In genomic region chr5:160327829-160328228, GRCh38 we compare ENCODE assay signal across 17 cellular contexts. TPM values are rescaled to one million over a fixed set of nuclear protein-coding genes. Genes with fewer than 3 reads are reported as not detected.
"Had no signal": no experiment of that assay in that cellular context is flagged by ENCODE, and none has a peak within 500 bp of the region (broad histone marks: within the 10 kb centered on the region; RNA-seq: fewer than 3 reads in every experiment).

No MANE protein-coding gene starts in this region.

- H3K36me3 ChIP-seq: neutrophil had no signal

- DNase-seq: dorsolateral prefrontal cortex; effector CD8-positive, alpha-beta T cell; foreskin melanocyte; head of caudate nucleus; hippocampal formation; kidney glomerular epithelial cell; mammary epithelial cell; naive thymus-derived CD4-positive, alpha-beta T cell; nephron progenitor cell; small intestine; stimulated activated CD4-positive, alpha-beta T cell treated with anti-CD3 and anti-CD28 coated beads, Interleukin-12 subunit alpha, Interleukin-12 subunit beta, amount 100 ng/mL, for 4 hours; stimulated activated naive CD4-positive, alpha-beta T cell treated with Interleukin-2 at 50 U/mL for 16 hours; trophoblast cell had no signal

- H3K4me3 Mint-ChIP-seq: naive thymus-derived CD4-positive, alpha-beta T cell; nephron progenitor cell had no signal

- H3K27me3 ChIP-seq: dorsolateral prefrontal cortex had no signal

- H3K27ac ChIP-seq: coronary artery, dorsolateral prefrontal cortex, neutrophil had no signal

- H3K4me3 ChIP-seq: coronary artery, dorsolateral prefrontal cortex had no signal

- ATAC-seq: left lobe of liver; naive thymus-derived CD4-positive, alpha-beta T cell; sciatic nerve had no signal

- H3K27ac Mint-ChIP-seq: naive thymus-derived CD4-positive, alpha-beta T cell; nephron progenitor cell had no signal

- H3K9me3 ChIP-seq: neutrophil had no signal

RNA-seq across cellular contexts. Expression of gene CCNJL, which starts 15.5 kb away (rescaled TPM):
- polyA plus RNA-seq: naive thymus-derived CD4-positive, alpha-beta T cell had no signal

RNA-seq across cellular contexts. Expression of gene C1QTNF2, which starts 42.6 kb away (rescaled TPM):
- total RNA-seq: left lobe of liver; naive thymus-derived CD4-positive, alpha-beta T cell had no signal
- polyA plus RNA-seq: naive thymus-derived CD4-positive, alpha-beta T cell had no signal
